Comparison of ENCODE assay signal across 8 cellular contexts in the genomic region with DNA sequence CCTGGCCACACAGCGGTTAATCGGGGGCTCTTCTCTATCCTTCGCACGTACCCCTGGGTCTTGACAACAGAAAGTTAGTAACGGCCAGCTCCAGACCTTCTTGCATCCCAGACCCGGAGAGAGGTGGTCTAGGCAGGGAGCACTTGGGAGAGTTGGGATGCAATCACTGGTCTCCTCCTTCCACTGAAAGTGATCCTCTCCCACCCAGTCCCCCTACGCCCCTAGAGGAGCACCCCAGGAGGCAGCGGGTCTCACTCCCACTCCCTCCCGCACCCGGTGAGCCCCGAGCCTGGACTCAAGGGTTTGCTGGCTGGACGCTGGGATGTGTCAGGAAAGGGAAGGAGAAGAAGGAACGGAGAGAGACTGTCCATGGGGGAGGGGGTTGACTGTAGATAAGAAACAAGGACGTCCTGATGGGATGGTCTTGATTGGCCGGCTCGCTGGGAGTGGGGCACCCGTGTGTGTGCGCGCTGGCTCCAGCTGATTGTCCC. TPM values are rescaled to one million over a fixed set of nuclear protein-coding genes. Genes with fewer than 3 reads are reported as not detected.
DNase-seq lines count a peak whose midpoint lies in the region; ATAC-seq and TF ChIP-seq lines count a peak whose summit lies in the region.
"Had no signal": no experiment of that assay in that cellular context is flagged by ENCODE, and none has a peak within 500 bp of the region (broad histone marks: within the 10 kb centered on the region; RNA-seq: fewer than 3 reads in every experiment).

No MANE protein-coding gene starts in this region.

- H3K4me3 Mint-ChIP-seq in activated naive CD8-positive, alpha-beta T cell treated with anti-CD3 and anti-CD28 coated beads for 36 hours: peak overlapping the region; percentile 67

- H3K27me3 Mint-ChIP-seq in activated naive CD8-positive, alpha-beta T cell treated with anti-CD3 and anti-CD28 coated beads for 36 hours: peaks cover 71% of the 10 kb centered on the region

- WGBS in spleen, 5 donors: 2 to 5% (median 3%) methylated on average over 18 to 19 of the region's 19 CpGs

- TF ChIP-seq POLR2A in spleen (IDR thresholded peaks at IDR 0.05): no peak

- H3K27me3 ChIP-seq in HUES6 (ENCODE audit: control insufficient read depth, insufficient read depth, low read length): peaks cover 71% of the 10 kb centered on the region
- H3K27me3 ChIP-seq in iPS-15b (ENCODE audit: control insufficient read depth, insufficient read depth, low read length): peaks cover 47% of the 10 kb centered on the region
- peaks cover 0 to 92% (median 57%) of the 10 kb centered on the region in 7 donors for H3K27me3 ChIP-seq in spleen (replicated peaks in 1 of 7)

- H3K9me3 Mint-ChIP-seq in activated naive CD8-positive, alpha-beta T cell treated with anti-CD3 and anti-CD28 coated beads for 36 hours: peaks cover 1% of the 10 kb centered on the region

- H3K4me3 ChIP-seq in HUES6 (ENCODE audit: low read depth, low read length) (peak overlapping the region; percentile 83), iPS-15b (ENCODE audit: low read depth, low read length) (peak overlapping the region; percentile 77), spleen (peak overlapping the region in 7 of 8 donors; percentile 34 to 83 (median 65))

- H3K36me3 ChIP-seq in HUES6 (ENCODE audit: control insufficient read depth, insufficient read depth, low read length) (no peaks in the 10 kb centered on the region), iPS-15b (ENCODE audit: control insufficient read depth, insufficient read depth, low read length) (no peaks in the 10 kb centered on the region), spleen (no peaks in the 10 kb centered on the region)

- no peaks in the 10 kb centered on the region for H3K9me3 ChIP-seq in HUES6 (ENCODE audit: control insufficient read depth, insufficient read depth, low read depth, low read length)
- no peaks in the 10 kb centered on the region for H3K9me3 ChIP-seq in iPS-15b (ENCODE audit: control insufficient read depth, insufficient read depth, low read length)
- H3K9me3 ChIP-seq in spleen: no peaks in the 10 kb centered on the region

- H3K36me3 Mint-ChIP-seq in activated naive CD8-positive, alpha-beta T cell treated with anti-CD3 and anti-CD28 coated beads for 36 hours: no peaks in the 10 kb centered on the region

- TF ChIP-seq CTCF in spleen (IDR thresholded peaks at IDR 0.05 in 8 of 11, conservative IDR thresholded peaks at IDR 0.05 in 3 of 11): no peak

- H3K27ac Mint-ChIP-seq in activated naive CD8-positive, alpha-beta T cell treated with anti-CD3 and anti-CD28 coated beads for 36 hours: no peak overlapping the region

- H3K27ac ChIP-seq in HUES6 (ENCODE audit: low read depth, low read length): no peak overlapping the region
- no peak overlapping the region for H3K27ac ChIP-seq in spleen

- no peak for DNase-seq in activated naive CD8-positive, alpha-beta T cell treated with anti-CD3 and anti-CD28 coated beads for 36 hours
- DNase-seq in spleen: peak; percentile 69
- DNase-seq in cortex of kidney (lab: John Stamatoyannopoulos, UW): no peak
- no peak for DNase-seq in NCI-H2171 treated with DMSO at 0.1 percent for 48 hours (lab: John Stamatoyannopoulos, UW)
- DNase-seq: effector memory CD4-positive, alpha-beta T cell had no signal

- no peak overlapping the region for H3K9ac ChIP-seq in HUES6 (ENCODE audit: low read length)
- H3K9ac ChIP-seq in iPS-15b (ENCODE audit: low read depth, low read length): no peak overlapping the region

- intact Hi-C loops in spleen (cut with DNase I; ENCODE audit: low total_unique reads): no loop called here

- H3K4me1 ChIP-seq in HUES6 (ENCODE audit: control insufficient read depth, insufficient read depth, low read length) (peaks cover 27% of the 10 kb centered on the region), iPS-15b (ENCODE audit: control insufficient read depth, insufficient read depth, low read length) (peaks cover 11% of the 10 kb centered on the region), spleen (peaks cover 11 to 48% (median 36%) of the 10 kb centered on the region in 6 donors)

- peaks cover 29% of the 10 kb centered on the region for H3K4me1 Mint-ChIP-seq in activated naive CD8-positive, alpha-beta T cell treated with anti-CD3 and anti-CD28 coated beads for 36 hours

- ATAC-seq in GM18517 (IDR thresholded peaks at IDR 0.05; ENCODE audit: unreplicated experiment): no peak

RNA-seq across cellular contexts. Expression of a gene that starts 2.0 kb away (rescaled TPM):
- under 1 TPM; 0.02 to 0.04 TPM for total RNA-seq in activated naive CD8-positive, alpha-beta T cell treated with anti-CD3 and anti-CD28 coated beads for 36 hours
- total RNA-seq in spleen: under 1 TPM in 5 of 7 donors, not detected in 2; 0.09 to 0.18 (median 0.17) TPM
- polyA plus RNA-seq in spleen: under 1 TPM; 0.02 to 0.03 (median 0.02) TPM
